In the genomic region with DNA sequence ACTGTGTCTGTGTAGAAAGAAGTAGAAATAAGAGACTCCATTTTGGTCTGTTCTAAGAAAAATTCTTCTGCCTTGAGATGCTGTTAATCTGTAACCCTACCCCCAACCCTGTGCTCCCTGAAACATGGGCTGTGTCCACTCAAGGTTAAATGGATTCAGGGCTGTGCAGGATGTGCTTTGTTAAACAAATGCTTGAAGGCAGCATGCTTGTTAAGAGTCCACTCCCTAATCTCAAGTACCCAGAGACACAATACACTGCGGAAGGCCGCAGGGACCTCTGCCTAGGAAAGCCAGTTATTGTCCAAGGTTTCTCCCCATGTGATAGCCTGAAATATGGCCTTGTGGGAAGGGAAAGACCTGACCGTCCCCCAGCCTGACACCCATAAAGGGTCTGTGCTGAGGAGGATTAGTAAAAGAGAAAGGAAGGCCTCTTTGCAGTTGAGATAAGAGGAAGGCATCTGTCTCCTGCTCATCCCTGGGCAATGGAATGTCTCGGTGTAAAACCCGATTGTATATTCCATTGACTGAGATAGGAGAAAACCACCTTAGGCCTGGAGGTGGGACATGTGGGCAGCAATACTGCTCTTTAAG, we compare ENCODE assay signal across 1 cellular context.
TF ChIP-seq lines count a peak whose summit lies in the region.
"Not testable (repeated sequence)": the region's sequence is repeated elsewhere in the genome, so short reads cannot be mapped to it uniquely, and the experiment has no call there.

No MANE protein-coding gene starts in this region.

TF ChIP-seq in HepG2, 621 proteins besides CTCF, POLR2A, EP300 and RAD21 (continues in another document):
- TF ChIP-seq NCOA2 (CRISPR knock-in tag; IDR thresholded peaks at IDR 0.05): peak; percentile 68
- not testable (repeated sequence) for TF ChIP-seq SOX6, FOXP1 (IDR thresholded peaks at IDR 0.05)
- TF ChIP-seq SOX6 (CRISPR knock-in tag; IDR thresholded peaks at IDR 0.05): peak; percentile 87
- TF ChIP-seq ZNF263 (CRISPR knock-in tag; IDR thresholded peaks at IDR 0.05): peak; percentile 35; the same call in 1 of the 2 replicates
- peak; percentile 57; the same call in 1 of the 2 replicates for TF ChIP-seq SIX4 (CRISPR knock-in tag; IDR thresholded peaks at IDR 0.05)
- TF ChIP-seq HMG20A (CRISPR knock-in tag; IDR thresholded peaks at IDR 0.05; ENCODE audit: borderline replicate concordance): peak; percentile 50; the same call in 1 of the 2 replicates
- TF ChIP-seq SOX5 (CRISPR knock-in tag; IDR thresholded peaks at IDR 0.05; ENCODE audit: borderline replicate concordance): peak; percentile 80; the same call in 1 of the 2 replicates
- TF ChIP-seq GATAD2A (CRISPR knock-in tag; IDR thresholded peaks at IDR 0.05): peak; percentile 78
- peak; percentile 61; the same call in 1 of the 2 replicates for TF ChIP-seq ZNF574 (CRISPR knock-in tag; IDR thresholded peaks at IDR 0.05)
- TF ChIP-seq ZNF205 (CRISPR knock-in tag; IDR thresholded peaks at IDR 0.05): peak; percentile 42; the same call in 1 of the 2 replicates
- TF ChIP-seq, protein P1, sequence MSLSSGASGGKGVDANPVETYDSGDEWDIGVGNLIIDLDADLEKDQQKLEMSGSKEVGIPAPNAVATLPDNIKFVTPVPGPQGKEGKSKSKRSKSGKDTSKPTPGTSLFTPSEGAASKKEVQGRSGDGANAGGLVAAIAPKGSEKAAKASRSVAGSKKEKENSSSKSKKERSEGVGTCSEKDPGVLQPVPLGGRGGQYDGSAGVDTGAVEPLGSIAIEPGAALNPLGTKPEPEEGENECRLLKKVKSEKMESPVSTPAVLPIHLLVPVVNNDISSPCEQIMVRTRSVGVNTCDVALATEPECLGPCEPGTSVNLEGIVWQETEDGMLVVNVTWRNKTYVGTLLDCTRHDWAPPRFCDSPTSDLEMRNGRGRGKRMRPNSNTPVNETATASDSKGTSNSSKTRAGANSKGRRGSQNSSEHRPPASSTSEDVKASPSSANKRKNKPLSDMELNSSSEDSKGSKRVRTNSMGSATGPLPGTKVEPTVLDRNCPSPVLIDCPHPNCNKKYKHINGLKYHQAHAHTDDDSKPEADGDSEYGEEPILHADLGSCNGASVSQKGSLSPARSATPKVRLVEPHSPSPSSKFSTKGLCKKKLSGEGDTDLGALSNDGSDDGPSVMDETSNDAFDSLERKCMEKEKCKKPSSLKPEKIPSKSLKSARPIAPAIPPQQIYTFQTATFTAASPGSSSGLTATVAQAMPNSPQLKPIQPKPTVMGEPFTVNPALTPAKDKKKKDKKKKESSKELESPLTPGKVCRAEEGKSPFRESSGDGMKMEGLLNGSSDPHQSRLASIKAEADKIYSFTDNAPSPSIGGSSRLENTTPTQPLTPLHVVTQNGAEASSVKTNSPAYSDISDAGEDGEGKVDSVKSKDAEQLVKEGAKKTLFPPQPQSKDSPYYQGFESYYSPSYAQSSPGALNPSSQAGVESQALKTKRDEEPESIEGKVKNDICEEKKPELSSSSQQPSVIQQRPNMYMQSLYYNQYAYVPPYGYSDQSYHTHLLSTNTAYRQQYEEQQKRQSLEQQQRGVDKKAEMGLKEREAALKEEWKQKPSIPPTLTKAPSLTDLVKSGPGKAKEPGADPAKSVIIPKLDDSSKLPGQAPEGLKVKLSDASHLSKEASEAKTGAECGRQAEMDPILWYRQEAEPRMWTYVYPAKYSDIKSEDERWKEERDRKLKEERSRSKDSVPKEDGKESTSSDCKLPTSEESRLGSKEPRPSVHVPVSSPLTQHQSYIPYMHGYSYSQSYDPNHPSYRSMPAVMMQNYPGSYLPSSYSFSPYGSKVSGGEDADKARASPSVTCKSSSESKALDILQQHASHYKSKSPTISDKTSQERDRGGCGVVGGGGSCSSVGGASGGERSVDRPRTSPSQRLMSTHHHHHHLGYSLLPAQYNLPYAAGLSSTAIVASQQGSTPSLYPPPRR (CRISPR knock-in tag; IDR thresholded peaks at IDR 0.05; ENCODE audit: borderline replicate concordance): peak; percentile 43; the same call in 1 of the 2 replicates
- TF ChIP-seq RXRB (CRISPR knock-in tag; IDR thresholded peaks at IDR 0.05; ENCODE audit: borderline replicate concordance): peak; percentile 66; the same call in 1 of the 2 replicates
- TF ChIP-seq, protein P2, sequence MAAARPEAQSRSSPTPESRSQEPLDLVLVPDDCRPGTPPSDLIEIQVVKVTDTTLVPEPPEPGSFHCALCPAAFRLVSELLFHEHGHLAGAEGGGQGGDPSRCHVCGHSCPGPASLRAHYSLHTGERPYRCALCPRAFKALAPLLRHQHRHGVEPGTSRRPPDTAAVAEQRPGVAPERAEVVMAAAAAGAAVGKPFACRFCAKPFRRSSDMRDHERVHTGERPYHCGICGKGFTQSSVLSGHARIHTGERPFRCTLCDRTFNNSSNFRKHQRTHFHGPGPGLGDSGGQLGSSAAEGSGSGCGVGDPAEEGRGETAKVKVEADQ (CRISPR knock-in tag; IDR thresholded peaks at IDR 0.05; ENCODE audit: borderline replicate concordance): peak; percentile 29; the same call in 1 of the 2 replicates
- TF ChIP-seq, protein P3, sequence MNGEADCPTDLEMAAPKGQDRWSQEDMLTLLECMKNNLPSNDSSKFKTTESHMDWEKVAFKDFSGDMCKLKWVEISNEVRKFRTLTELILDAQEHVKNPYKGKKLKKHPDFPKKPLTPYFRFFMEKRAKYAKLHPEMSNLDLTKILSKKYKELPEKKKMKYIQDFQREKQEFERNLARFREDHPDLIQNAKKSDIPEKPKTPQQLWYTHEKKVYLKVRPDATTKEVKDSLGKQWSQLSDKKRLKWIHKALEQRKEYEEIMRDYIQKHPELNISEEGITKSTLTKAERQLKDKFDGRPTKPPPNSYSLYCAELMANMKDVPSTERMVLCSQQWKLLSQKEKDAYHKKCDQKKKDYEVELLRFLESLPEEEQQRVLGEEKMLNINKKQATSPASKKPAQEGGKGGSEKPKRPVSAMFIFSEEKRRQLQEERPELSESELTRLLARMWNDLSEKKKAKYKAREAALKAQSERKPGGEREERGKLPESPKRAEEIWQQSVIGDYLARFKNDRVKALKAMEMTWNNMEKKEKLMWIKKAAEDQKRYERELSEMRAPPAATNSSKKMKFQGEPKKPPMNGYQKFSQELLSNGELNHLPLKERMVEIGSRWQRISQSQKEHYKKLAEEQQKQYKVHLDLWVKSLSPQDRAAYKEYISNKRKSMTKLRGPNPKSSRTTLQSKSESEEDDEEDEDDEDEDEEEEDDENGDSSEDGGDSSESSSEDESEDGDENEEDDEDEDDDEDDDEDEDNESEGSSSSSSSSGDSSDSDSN (CRISPR knock-in tag; IDR thresholded peaks at IDR 0.05): 0 out of 2 replicates have a peak, but pooled peaks have one; percentile 26
- TF ChIP-seq HDAC2 (CRISPR knock-in tag; IDR thresholded peaks at IDR 0.05): peak; percentile 63; the same call in 1 of the 2 replicates
- peak; percentile 58; the same call in 1 of the 2 replicates for TF ChIP-seq TAF1 (CRISPR knock-in tag; IDR thresholded peaks at IDR 0.05)
- TF ChIP-seq, protein P4, sequence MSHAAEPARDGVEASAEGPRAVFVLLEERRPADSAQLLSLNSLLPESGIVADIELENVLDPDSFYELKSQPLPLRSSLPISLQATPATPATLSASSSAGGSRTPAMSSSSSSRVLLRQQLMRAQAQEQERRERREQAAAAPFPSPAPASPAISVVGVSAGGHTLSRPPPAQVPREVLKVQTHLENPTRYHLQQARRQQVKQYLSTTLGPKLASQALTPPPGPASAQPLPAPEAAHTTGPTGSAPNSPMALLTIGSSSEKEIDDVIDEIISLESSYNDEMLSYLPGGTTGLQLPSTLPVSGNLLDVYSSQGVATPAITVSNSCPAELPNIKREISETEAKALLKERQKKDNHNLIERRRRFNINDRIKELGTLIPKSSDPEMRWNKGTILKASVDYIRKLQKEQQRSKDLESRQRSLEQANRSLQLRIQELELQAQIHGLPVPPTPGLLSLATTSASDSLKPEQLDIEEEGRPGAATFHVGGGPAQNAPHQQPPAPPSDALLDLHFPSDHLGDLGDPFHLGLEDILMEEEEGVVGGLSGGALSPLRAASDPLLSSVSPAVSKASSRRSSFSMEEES (CRISPR knock-in tag; IDR thresholded peaks at IDR 0.05): peak; percentile 38; the same call in 1 of the 2 replicates
- TF ChIP-seq ZSCAN9 (CRISPR knock-in tag; IDR thresholded peaks at IDR 0.05; ENCODE audit: borderline replicate concordance): peak; percentile 18; the same call in 1 of the 2 replicates
- peak; percentile 75; the same call in 1 of the 2 replicates for TF ChIP-seq KAT7 (CRISPR knock-in tag; IDR thresholded peaks at IDR 0.05; ENCODE audit: borderline replicate concordance)
- peak; percentile 80 for TF ChIP-seq BRD4 (CRISPR knock-in tag; IDR thresholded peaks at IDR 0.05)
- TF ChIP-seq SAP130 (CRISPR knock-in tag; IDR thresholded peaks at IDR 0.05; ENCODE audit: low read depth): peak; percentile 47; the same call in 1 of the 2 replicates
- peak; percentile 64; the same call in 1 of the 2 replicates for TF ChIP-seq HOXA3 (CRISPR knock-in tag; IDR thresholded peaks at IDR 0.05)
- peak; percentile 12; the same call in 1 of the 2 replicates for TF ChIP-seq NR2F6 (IDR thresholded peaks at IDR 0.05)
- peak; percentile 50; the same call in 1 of the 2 replicates for TF ChIP-seq NR2F6 (CRISPR knock-in tag; IDR thresholded peaks at IDR 0.05)
- TF ChIP-seq, protein P5, sequence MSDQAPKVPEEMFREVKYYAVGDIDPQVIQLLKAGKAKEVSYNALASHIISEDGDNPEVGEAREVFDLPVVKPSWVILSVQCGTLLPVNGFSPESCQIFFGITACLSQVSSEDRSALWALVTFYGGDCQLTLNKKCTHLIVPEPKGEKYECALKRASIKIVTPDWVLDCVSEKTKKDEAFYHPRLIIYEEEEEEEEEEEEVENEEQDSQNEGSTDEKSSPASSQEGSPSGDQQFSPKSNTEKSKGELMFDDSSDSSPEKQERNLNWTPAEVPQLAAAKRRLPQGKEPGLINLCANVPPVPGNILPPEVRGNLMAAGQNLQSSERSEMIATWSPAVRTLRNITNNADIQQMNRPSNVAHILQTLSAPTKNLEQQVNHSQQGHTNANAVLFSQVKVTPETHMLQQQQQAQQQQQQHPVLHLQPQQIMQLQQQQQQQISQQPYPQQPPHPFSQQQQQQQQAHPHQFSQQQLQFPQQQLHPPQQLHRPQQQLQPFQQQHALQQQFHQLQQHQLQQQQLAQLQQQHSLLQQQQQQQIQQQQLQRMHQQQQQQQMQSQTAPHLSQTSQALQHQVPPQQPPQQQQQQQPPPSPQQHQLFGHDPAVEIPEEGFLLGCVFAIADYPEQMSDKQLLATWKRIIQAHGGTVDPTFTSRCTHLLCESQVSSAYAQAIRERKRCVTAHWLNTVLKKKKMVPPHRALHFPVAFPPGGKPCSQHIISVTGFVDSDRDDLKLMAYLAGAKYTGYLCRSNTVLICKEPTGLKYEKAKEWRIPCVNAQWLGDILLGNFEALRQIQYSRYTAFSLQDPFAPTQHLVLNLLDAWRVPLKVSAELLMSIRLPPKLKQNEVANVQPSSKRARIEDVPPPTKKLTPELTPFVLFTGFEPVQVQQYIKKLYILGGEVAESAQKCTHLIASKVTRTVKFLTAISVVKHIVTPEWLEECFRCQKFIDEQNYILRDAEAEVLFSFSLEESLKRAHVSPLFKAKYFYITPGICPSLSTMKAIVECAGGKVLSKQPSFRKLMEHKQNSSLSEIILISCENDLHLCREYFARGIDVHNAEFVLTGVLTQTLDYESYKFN (CRISPR knock-in tag; conservative IDR thresholded peaks at IDR 0.05): peak; percentile 71
- TF ChIP-seq FOXP1 (CRISPR knock-in tag; IDR thresholded peaks at IDR 0.05): peak; percentile 69
- TF ChIP-seq, protein P6, sequence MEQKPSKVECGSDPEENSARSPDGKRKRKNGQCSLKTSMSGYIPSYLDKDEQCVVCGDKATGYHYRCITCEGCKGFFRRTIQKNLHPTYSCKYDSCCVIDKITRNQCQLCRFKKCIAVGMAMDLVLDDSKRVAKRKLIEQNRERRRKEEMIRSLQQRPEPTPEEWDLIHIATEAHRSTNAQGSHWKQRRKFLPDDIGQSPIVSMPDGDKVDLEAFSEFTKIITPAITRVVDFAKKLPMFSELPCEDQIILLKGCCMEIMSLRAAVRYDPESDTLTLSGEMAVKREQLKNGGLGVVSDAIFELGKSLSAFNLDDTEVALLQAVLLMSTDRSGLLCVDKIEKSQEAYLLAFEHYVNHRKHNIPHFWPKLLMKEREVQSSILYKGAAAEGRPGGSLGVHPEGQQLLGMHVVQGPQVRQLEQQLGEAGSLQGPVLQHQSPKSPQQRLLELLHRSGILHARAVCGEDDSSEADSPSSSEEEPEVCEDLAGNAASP (CRISPR knock-in tag; IDR thresholded peaks at IDR 0.05; ENCODE audit: borderline replicate concordance): peak; percentile 50; the same call in 1 of the 2 replicates
- peak; percentile 65 for TF ChIP-seq BCL6 (CRISPR knock-in tag; IDR thresholded peaks at IDR 0.05)
- TF ChIP-seq, protein P7, sequence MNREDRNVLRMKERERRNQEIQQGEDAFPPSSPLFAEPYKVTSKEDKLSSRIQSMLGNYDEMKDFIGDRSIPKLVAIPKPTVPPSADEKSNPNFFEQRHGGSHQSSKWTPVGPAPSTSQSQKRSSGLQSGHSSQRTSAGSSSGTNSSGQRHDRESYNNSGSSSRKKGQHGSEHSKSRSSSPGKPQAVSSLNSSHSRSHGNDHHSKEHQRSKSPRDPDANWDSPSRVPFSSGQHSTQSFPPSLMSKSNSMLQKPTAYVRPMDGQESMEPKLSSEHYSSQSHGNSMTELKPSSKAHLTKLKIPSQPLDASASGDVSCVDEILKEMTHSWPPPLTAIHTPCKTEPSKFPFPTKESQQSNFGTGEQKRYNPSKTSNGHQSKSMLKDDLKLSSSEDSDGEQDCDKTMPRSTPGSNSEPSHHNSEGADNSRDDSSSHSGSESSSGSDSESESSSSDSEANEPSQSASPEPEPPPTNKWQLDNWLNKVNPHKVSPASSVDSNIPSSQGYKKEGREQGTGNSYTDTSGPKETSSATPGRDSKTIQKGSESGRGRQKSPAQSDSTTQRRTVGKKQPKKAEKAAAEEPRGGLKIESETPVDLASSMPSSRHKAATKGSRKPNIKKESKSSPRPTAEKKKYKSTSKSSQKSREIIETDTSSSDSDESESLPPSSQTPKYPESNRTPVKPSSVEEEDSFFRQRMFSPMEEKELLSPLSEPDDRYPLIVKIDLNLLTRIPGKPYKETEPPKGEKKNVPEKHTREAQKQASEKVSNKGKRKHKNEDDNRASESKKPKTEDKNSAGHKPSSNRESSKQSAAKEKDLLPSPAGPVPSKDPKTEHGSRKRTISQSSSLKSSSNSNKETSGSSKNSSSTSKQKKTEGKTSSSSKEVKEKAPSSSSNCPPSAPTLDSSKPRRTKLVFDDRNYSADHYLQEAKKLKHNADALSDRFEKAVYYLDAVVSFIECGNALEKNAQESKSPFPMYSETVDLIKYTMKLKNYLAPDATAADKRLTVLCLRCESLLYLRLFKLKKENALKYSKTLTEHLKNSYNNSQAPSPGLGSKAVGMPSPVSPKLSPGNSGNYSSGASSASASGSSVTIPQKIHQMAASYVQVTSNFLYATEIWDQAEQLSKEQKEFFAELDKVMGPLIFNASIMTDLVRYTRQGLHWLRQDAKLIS (CRISPR knock-in tag; IDR thresholded peaks at IDR 0.05): peak; percentile 85
